In the genomic region with DNA sequence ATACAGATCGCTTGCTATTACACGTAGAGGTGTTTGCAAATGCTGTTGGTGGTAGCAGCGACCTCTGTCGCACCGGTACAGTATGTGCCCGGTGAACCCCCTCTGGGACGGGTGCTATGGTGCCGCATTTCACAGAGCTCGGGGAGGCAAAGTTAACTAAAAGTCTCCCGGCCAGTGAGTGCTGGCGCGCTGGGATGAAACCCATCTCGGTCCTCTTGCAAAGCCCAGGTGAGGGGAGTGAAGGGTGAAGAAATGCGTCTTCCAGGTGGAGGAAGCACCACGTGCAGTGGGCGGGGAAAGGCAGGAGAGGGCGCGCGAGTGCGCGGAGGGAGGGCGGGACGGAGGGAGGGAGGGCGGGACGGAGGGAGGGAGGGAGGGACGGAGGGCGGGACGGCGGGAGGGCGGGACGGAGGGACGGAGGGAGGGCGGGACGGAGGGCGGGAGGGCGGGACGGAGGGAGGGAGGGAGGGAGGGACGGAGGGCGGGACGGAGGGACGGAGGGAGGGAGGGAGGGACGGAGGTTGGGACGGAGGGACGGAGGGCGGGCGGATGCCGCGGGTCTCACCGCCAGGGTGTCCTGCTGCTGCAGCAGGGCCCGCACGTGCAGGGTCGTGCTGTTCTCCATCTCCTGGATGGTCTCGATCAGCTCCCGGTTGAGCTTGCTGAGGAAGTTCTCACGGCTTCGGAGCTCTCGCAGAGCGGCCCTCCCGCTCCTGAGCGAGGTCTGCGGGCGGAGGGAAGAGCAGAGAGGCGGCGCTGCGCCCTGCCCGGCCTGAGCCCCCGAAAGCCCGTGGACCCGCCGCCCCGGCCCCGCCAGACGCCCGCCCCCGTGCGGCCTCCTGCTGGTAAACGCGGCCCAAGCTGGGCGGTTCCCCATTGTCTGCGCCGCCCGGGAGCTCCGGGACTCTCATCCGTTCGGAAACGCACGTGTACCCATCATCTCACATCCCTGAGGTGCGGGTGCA, we compare ENCODE assay signal across 17 cellular contexts. TPM values are rescaled to one million over a fixed set of nuclear protein-coding genes. Genes with fewer than 3 reads are reported as not detected.
A peak's percentile ranks its signal among the peaks of the same experiment; 100 is the strongest.
DNase-seq lines count a peak whose midpoint lies in the region; ATAC-seq, FAIRE-seq and TF ChIP-seq lines count a peak whose summit lies in the region.
"Had no signal": no experiment of that assay in that cellular context is flagged by ENCODE, and none has a peak within 500 bp of the region (broad histone marks: within the 10 kb centered on the region; RNA-seq: fewer than 3 reads in every experiment).

No MANE protein-coding gene starts in this region.

- no peak overlapping the region for H2AK5ac ChIP-seq in H1 (ENCODE audit: low read depth, low read length)

- peak overlapping the region; percentile 58 for H3K4me3 Mint-ChIP-seq in stimulated activated memory B cell treated with anti-CD40 and anti-IgM and Interleukin-4, amounts not matched to agents 10 μg/mL and 1 μg/mL and 100 μg/mL, for 72 hours
- H3K4me3 Mint-ChIP-seq in activated CD4-positive, alpha-beta T cell treated with anti-CD3 and anti-CD28 coated beads, Interleukin-2, amount 10 ng/mL, durations not matched to agents 24 days and 14 days = no peak overlapping the region

- H3K4me2 ChIP-seq in H1 (ENCODE audit: insufficient read depth in 1 of 2, low read depth in 2 of 2, low read length in 2 of 2) = peak overlapping the region; percentile 65 to 68

- peaks cover 0 to 2% (median under 1%) of the 10 kb centered on the region in 4 experiments; a peak in 2 of 7 replicates for H3K27me3 ChIP-seq in H1 (replicated peaks in 1 of 4; ENCODE audit: control insufficient read depth in 3 of 4, extremely low read depth in 1 of 4, insufficient read depth in 3 of 4, low read length in 3 of 4)

- intact Hi-C loops in activated CD4-positive, alpha-beta T cell treated with anti-CD3 and anti-CD28 coated beads, Interleukin-2, amount 10 ng/mL, durations not matched to agents 24 days and 14 days (cut with micrococcal nuclease) = no loop called here
- intact Hi-C loops in posterior vena cava (cut with DNase I) = no loop called here

- no peaks in the 10 kb centered on the region for H3K79me2 ChIP-seq in H1 (ENCODE audit: control insufficient read depth in 1 of 2, insufficient read depth in 2 of 2, low read length in 2 of 2)

- no peaks in the 10 kb centered on the region; the same call in 1 of the 2 replicates for H3K23me2 ChIP-seq in H1 (ENCODE audit: low read depth, low read length)

- no peak overlapping the region for H3K23ac ChIP-seq in H1 (ENCODE audit: insufficient read length)

- CTCF ChIA-PET in RWPE1 (lab: Yijun Ruan, JAX) = interaction anchor here (0.6 to 1.8 kb wide), 3 partner anchors 13 to 155 kb away, joined by 4 to 19 read pairs (median 4); no protein-coding TSS in a partner anchor
- CTCF ChIA-PET in H1 (lab: Charles Lee; ENCODE audit: partially characterized antibody) = interaction anchor here (0.8 to 6.7 kb wide), 14 partner anchors 9 to 67 kb away, joined by 3 to 63 read pairs (median 6); no protein-coding TSS in a partner anchor

- H3K36me3 Mint-ChIP-seq in stimulated activated memory B cell treated with anti-CD40 and anti-IgM and Interleukin-4, amounts not matched to agents 10 μg/mL and 1 μg/mL and 100 μg/mL, for 72 hours = peaks cover 22% of the 10 kb centered on the region
- peaks cover 14% of the 10 kb centered on the region for H3K36me3 Mint-ChIP-seq in activated CD4-positive, alpha-beta T cell treated with anti-CD3 and anti-CD28 coated beads, Interleukin-2, amount 10 ng/mL, durations not matched to agents 24 days and 14 days (ENCODE audit: low read depth)

- peak overlapping the region; percentile 92; the same call in 1 of the 2 replicates for H4K8ac ChIP-seq in H1 (ENCODE audit: extremely low read depth, insufficient read depth, low read length)

- FAIRE-seq in H1 (lab: Jason Lieb, UNC) = no peak
- FAIRE-seq: GM19239, RCC 7860, TTC549 had no signal

- no peaks in the 10 kb centered on the region; the same call in 1 of the 2 replicates for H3K79me1 ChIP-seq in H1 (ENCODE audit: low read depth, low read length)

- H3K4ac ChIP-seq in H1 (replicated peaks; ENCODE audit: insufficient read length, low read depth, low read length) = no peak overlapping the region

- no peak overlapping the region for H4K5ac ChIP-seq in H1 (ENCODE audit: insufficient read length, low read depth, low read length)

- no peak overlapping the region for H4K91ac ChIP-seq in H1 (replicated peaks; ENCODE audit: insufficient read length, low read length)

- no peak overlapping the region for H2BK15ac ChIP-seq in H1 (ENCODE audit: low read length)

- WGBS in H1 (ENCODE audit: extremely low coverage in 1 of 2, insufficient coverage in 1 of 2, insufficient read length in 1 of 2, insufficient replicate concordance in 2 of 2, low coverage in 1 of 2, low lambda C conversion rate in 2 of 2, missing lambda C conversion rate in 1 of 2), 2 experiments = 33% methylated on average over 26 of the region's 88 CpGs; no CpG with 5 or more reads in 1 of the 2 experiments

- peaks cover 8 to 24% (median 15%) of the 10 kb centered on the region in 4 experiments; a peak in 7 of 8 replicates for H3K36me3 ChIP-seq in H1 (ENCODE audit: control insufficient read depth in 2 of 4, insufficient read depth in 4 of 4, low read length in 3 of 4)

- no peak overlapping the region; the same call in 1 of the 2 replicates for H2BK12ac ChIP-seq in H1 (ENCODE audit: low read depth, low read length)

- H3K27ac Mint-ChIP-seq in stimulated activated memory B cell treated with anti-CD40 and anti-IgM and Interleukin-4, amounts not matched to agents 10 μg/mL and 1 μg/mL and 100 μg/mL, for 72 hours = no peak overlapping the region
- no peak overlapping the region for H3K27ac Mint-ChIP-seq in activated CD4-positive, alpha-beta T cell treated with anti-CD3 and anti-CD28 coated beads, Interleukin-2, amount 10 ng/mL, durations not matched to agents 24 days and 14 days

- H2BK120ac ChIP-seq in H1 (replicated peaks; ENCODE audit: low read depth, low read length) = no peak overlapping the region

- H4K20me1 ChIP-seq in H1 (replicated peaks in 1 of 2; ENCODE audit: control insufficient read depth in 1 of 2, insufficient read depth in 2 of 2, low read length in 2 of 2) = peaks cover 2 to 9% of the 10 kb centered on the region in 2 experiments

- H3K9me3 ChIP-seq in H1 (ENCODE audit: insufficient read depth in 2 of 2, low read depth in 1 of 2, low read length in 1 of 2) = no peaks in the 10 kb centered on the region

- no peak overlapping the region for H3K56ac ChIP-seq in H1 (replicated peaks; ENCODE audit: insufficient read length, low read depth, low read length)

- no peak; a peak in 2 of 4 replicates for TF ChIP-seq RAD21 in H1 (IDR thresholded peaks at IDR 0.05 in 1 of 2, conservative IDR thresholded peaks at IDR 0.05 in 1 of 2; ENCODE audit: low read depth in 2 of 2, low read length in 2 of 2)

- H3K18ac ChIP-seq in H1 (ENCODE audit: extremely low read depth, low read length) = no peak overlapping the region; the same call in 1 of the 2 replicates

- DNase-seq in RWPE1 (ENCODE audit: low spot score) (peak; percentile 78), H1 (ENCODE audit: low read depth in 1 of 2, low spot score in 2 of 2) (peak in 1 of 2 experiments; percentile 61), iPS-NIHi11 (ENCODE audit: low spot score) (peak; percentile 55), NCI-H2171 treated with DMSO at 0.1 percent for 48 hours (lab: John Stamatoyannopoulos, UW) (no peak), posterior vena cava (ENCODE audit: low spot score) (no peak), RKO (ENCODE audit: low spot score) (no peak)
- DNase-seq in activated CD4-positive, alpha-beta T cell treated with anti-CD3 and anti-CD28 coated beads, Interleukin-2, amount 10 ng/mL, durations not matched to agents 24 days and 14 days = no peak
- DNase-seq: cerebellar nuclear complex; MV-4-11; NCI-H446 treated with DMSO at 0.1 percent for 48 hours; stimulated activated CD4-positive, alpha-beta T cell treated with anti-CD3 and anti-CD28 coated beads, Interleukin-12 subunit alpha, Interleukin-12 subunit beta, amount 100 ng/mL, for 4 hours had no signal

- peaks cover 5% of the 10 kb centered on the region for H3K4me1 Mint-ChIP-seq in stimulated activated memory B cell treated with anti-CD40 and anti-IgM and Interleukin-4, amounts not matched to agents 10 μg/mL and 1 μg/mL and 100 μg/mL, for 72 hours
- no peaks in the 10 kb centered on the region for H3K4me1 Mint-ChIP-seq in activated CD4-positive, alpha-beta T cell treated with anti-CD3 and anti-CD28 coated beads, Interleukin-2, amount 10 ng/mL, durations not matched to agents 24 days and 14 days

- POLR2A ChIA-PET in RWPE1 (lab: Yijun Ruan, JAX; ENCODE audit: low non-redundant PET) = no interaction called here
- POLR2A ChIA-PET in H1 (lab: Charles Lee; ENCODE audit: partially characterized antibody) = interaction anchor here (1.1 to 6.1 kb wide), 8 partner anchors 11 to 66 kb away, joined by 3 to 61 read pairs (median 8); a partner anchor contains a TSS

- TF ChIP-seq POLR2A in H1 (IDR thresholded peaks at IDR 0.05; ENCODE audit: control extremely low read depth in 1 of 2, low read depth in 2 of 2, low read length in 2 of 2) = no peak

- 0 out of 2 replicates have a peak overlapping the region, but pooled peaks have one; percentile 44 for H2BK5ac ChIP-seq in H1 (ENCODE audit: low read depth, low read length)

- H2AFZ ChIP-seq in H1 (ENCODE audit: low read length) = no peak overlapping the region

- peaks cover 2% of the 10 kb centered on the region for H3K9me3 Mint-ChIP-seq in stimulated activated memory B cell treated with anti-CD40 and anti-IgM and Interleukin-4, amounts not matched to agents 10 μg/mL and 1 μg/mL and 100 μg/mL, for 72 hours
- no peaks in the 10 kb centered on the region for H3K9me3 Mint-ChIP-seq in activated CD4-positive, alpha-beta T cell treated with anti-CD3 and anti-CD28 coated beads, Interleukin-2, amount 10 ng/mL, durations not matched to agents 24 days and 14 days

- H3K4me1 ChIP-seq in H1 (replicated peaks in 1 of 4; ENCODE audit: control insufficient read depth in 3 of 4, insufficient read depth in 4 of 4, low read length in 3 of 4) = peaks cover 0 to 4% (median 4%) of the 10 kb centered on the region in 4 experiments; a peak in 4 of 7 replicates

- H2BK20ac ChIP-seq in H1 (ENCODE audit: low read length) = 0 out of 2 replicates have a peak overlapping the region, but pooled peaks have one; percentile 82

- peak overlapping the region; percentile 68 for H3K27ac ChIP-seq in RWPE1
- no peak overlapping the region for H3K27ac ChIP-seq in H1 (ENCODE audit: low read depth, low read length)
- H3K27ac ChIP-seq: HL-60 had no signal

- H3K9ac ChIP-seq in H1 (replicated peaks in 1 of 4; ENCODE audit: extremely low read depth in 1 of 4, low read depth in 3 of 4, low read length in 3 of 4) = no peak overlapping the region; a peak in 1 of 7 replicates

- no peak for TF ChIP-seq EP300 in H1 (IDR thresholded peaks at IDR 0.05; ENCODE audit: borderline replicate concordance in 1 of 2, low read depth in 2 of 2, low read length in 2 of 2)

- peak; percentile 65 for TF ChIP-seq CTCF in RWPE1 (conservative IDR thresholded peaks at IDR 0.05; ENCODE audit: low read depth)
- TF ChIP-seq CTCF in H1 (IDR thresholded peaks at IDR 0.05; ENCODE audit: control extremely low read depth in 1 of 3, insufficient read depth in 1 of 3, low read depth in 1 of 3, low read length in 3 of 3) = peak in 2 of 3 experiments; percentile 51 to 63; a peak in 3 of 4 replicates

- H3K27me3 Mint-ChIP-seq in stimulated activated memory B cell treated with anti-CD40 and anti-IgM and Interleukin-4, amounts not matched to agents 10 μg/mL and 1 μg/mL and 100 μg/mL, for 72 hours = no peaks in the 10 kb centered on the region
- H3K27me3 Mint-ChIP-seq in activated CD4-positive, alpha-beta T cell treated with anti-CD3 and anti-CD28 coated beads, Interleukin-2, amount 10 ng/mL, durations not matched to agents 24 days and 14 days = no peaks in the 10 kb centered on the region

- H3K14ac ChIP-seq in H1 (ENCODE audit: insufficient read length) = no peak overlapping the region

- ATAC-seq in stimulated activated memory B cell treated with anti-CD40 and anti-IgM and Interleukin-4, amounts not matched to agents 10 μg/mL and 1 μg/mL and 100 μg/mL, for 72 hours = peak; percentile 60

- H3K4me3 ChIP-seq in H1 (ENCODE audit: extremely low read depth in 1 of 4, insufficient read depth in 2 of 4, low read depth in 3 of 4, low read length in 4 of 4) = peak overlapping the region; percentile 4 to 47 (median 20); a peak in 6 of 8 replicates

RNA-seq across cellular contexts. Expression of a gene that starts 11.7 kb away (rescaled TPM):
- total RNA-seq in H1 (2021; fragmentation: NEBNext Ultra II Directional; extraction: Animal tissue kit (Norgen Biotek cat#: 25700)) = 21.0 and 22.7 TPM in 2 replicates
- 19.2 and 19.3 TPM in 2 replicates for polyA plus RNA-seq in H1 (2011; rRNA removed)
- 21.3 TPM for polyA plus RNA-seq in H1 (2011; cell fraction: cytosol; rRNA removed)
- polyA plus RNA-seq in H1 (2011; cell fraction: nucleus; rRNA removed) = 22.3 TPM
- 20.5 to 28.5 TPM (median 26.2 TPM) in 4 replicates for polyA plus RNA-seq in H1 (2012, experiment 1 of 2)
- 20.8 TPM for polyA plus RNA-seq in H1 (2012, experiment 2 of 2)
- polyA plus RNA-seq in H1 (2013, experiment 1 of 2) = 23.3 TPM
- 22.8 TPM for polyA plus RNA-seq in H1 (2013, experiment 2 of 2)
- 9.5 and 10.5 TPM in 2 replicates for polyA minus RNA-seq in H1 (2011; rRNA and poly(A)+ RNA removed)
- 7.7 TPM for polyA minus RNA-seq in H1 (2011; cell fraction: cytosol; rRNA and poly(A)+ RNA removed)
- polyA minus RNA-seq in H1 (2011; cell fraction: nucleus; rRNA and poly(A)+ RNA removed) = 8.2 TPM
- 5.7 and 6.7 TPM in 2 replicates for total RNA-seq in activated CD4-positive, alpha-beta T cell treated with anti-CD3 and anti-CD28 coated beads, Interleukin-2, amount 10 ng/mL, durations not matched to agents 24 days and 14 days
- total RNA-seq in posterior vena cava = 1 to 10 TPM; 4.3 to 4.5 TPM

RNA-seq across cellular contexts. Expression of a gene that starts 18.5 kb away (rescaled TPM):
- 52.4 and 54.0 TPM in 2 replicates for total RNA-seq in H1 (2021; fragmentation: NEBNext Ultra II Directional; extraction: Animal tissue kit (Norgen Biotek cat#: 25700))
- 33.7 and 34.0 TPM in 2 replicates for polyA plus RNA-seq in H1 (2011; rRNA removed)
- 40.1 TPM for polyA plus RNA-seq in H1 (2011; cell fraction: cytosol; rRNA removed)
- 23.6 TPM for polyA plus RNA-seq in H1 (2011; cell fraction: nucleus; rRNA removed)
- polyA plus RNA-seq in H1 (2012, experiment 1 of 2) = 41.3 to 45.9 TPM (median 42.1 TPM) in 4 replicates
- polyA plus RNA-seq in H1 (2012, experiment 2 of 2) = 43.6 TPM
- polyA plus RNA-seq in H1 (2013, experiment 1 of 2) = 36.6 TPM
- polyA plus RNA-seq in H1 (2013, experiment 2 of 2) = 39.0 TPM
- 14.9 and 15.4 TPM in 2 replicates for polyA minus RNA-seq in H1 (2011; rRNA and poly(A)+ RNA removed)
- polyA minus RNA-seq in H1 (2011; cell fraction: cytosol; rRNA and poly(A)+ RNA removed) = 24.4 TPM
- polyA minus RNA-seq in H1 (2011; cell fraction: nucleus; rRNA and poly(A)+ RNA removed) = 13.9 TPM
- 23.7 and 24.6 TPM in 2 replicates for total RNA-seq in activated CD4-positive, alpha-beta T cell treated with anti-CD3 and anti-CD28 coated beads, Interleukin-2, amount 10 ng/mL, durations not matched to agents 24 days and 14 days
- total RNA-seq in posterior vena cava = 10 to 100 TPM; 10.1 to 10.9 TPM

RNA-seq across cellular contexts. Expression of a gene that starts 21.4 kb away (rescaled TPM):
- total RNA-seq in H1 (2021; fragmentation: NEBNext Ultra II Directional; extraction: Animal tissue kit (Norgen Biotek cat#: 25700)) = not detected in 2 replicates
- polyA plus RNA-seq in H1 (2011; rRNA removed) = not detected in 2 replicates
- polyA plus RNA-seq in H1 (2011; cell fraction: cytosol; rRNA removed) = not detected
- not detected for polyA plus RNA-seq in H1 (2011; cell fraction: nucleus; rRNA removed)
- polyA plus RNA-seq in H1 (2012, experiment 1 of 2) = not detected in 4 replicates
- not detected for polyA plus RNA-seq in H1 (2012, experiment 2 of 2)
- not detected for polyA plus RNA-seq in H1 (2013, experiment 1 of 2)
- not detected for polyA plus RNA-seq in H1 (2013, experiment 2 of 2)
- polyA minus RNA-seq in H1 (2011; rRNA and poly(A)+ RNA removed) = not detected in 2 replicates
- polyA minus RNA-seq in H1 (2011; cell fraction: cytosol; rRNA and poly(A)+ RNA removed) = not detected
- not detected for polyA minus RNA-seq in H1 (2011; cell fraction: nucleus; rRNA and poly(A)+ RNA removed)
- not detected in 2 replicates for total RNA-seq in activated CD4-positive, alpha-beta T cell treated with anti-CD3 and anti-CD28 coated beads, Interleukin-2, amount 10 ng/mL, durations not matched to agents 24 days and 14 days
- not detected for total RNA-seq in posterior vena cava
- total RNA-seq: myocyte had no signal

RNA-seq across cellular contexts. Expression of a gene that starts 46.5 kb away (rescaled TPM):
- total RNA-seq in H1 (2021; fragmentation: NEBNext Ultra II Directional; extraction: Animal tissue kit (Norgen Biotek cat#: 25700)) = 63.0 and 66.1 TPM in 2 replicates
- 6.4 and 14.4 TPM in 2 replicates for polyA plus RNA-seq in H1 (2011; rRNA removed)
- polyA plus RNA-seq in H1 (2011; cell fraction: cytosol; rRNA removed) = 9.3 TPM
- 20.6 TPM for polyA plus RNA-seq in H1 (2011; cell fraction: nucleus; rRNA removed)
- polyA plus RNA-seq in H1 (2012, experiment 1 of 2) = 28.3 to 39.1 TPM (median 34.8 TPM) in 4 replicates
- polyA plus RNA-seq in H1 (2012, experiment 2 of 2) = 27.6 TPM
- 34.1 TPM for polyA plus RNA-seq in H1 (2013, experiment 1 of 2)
- 34.4 TPM for polyA plus RNA-seq in H1 (2013, experiment 2 of 2)
- 2.9 and 6.2 TPM in 2 replicates for polyA minus RNA-seq in H1 (2011; rRNA and poly(A)+ RNA removed)
- 16.2 TPM for polyA minus RNA-seq in H1 (2011; cell fraction: cytosol; rRNA and poly(A)+ RNA removed)
- 11.5 TPM for polyA minus RNA-seq in H1 (2011; cell fraction: nucleus; rRNA and poly(A)+ RNA removed)
- 11.0 and 11.2 TPM in 2 replicates for total RNA-seq in activated CD4-positive, alpha-beta T cell treated with anti-CD3 and anti-CD28 coated beads, Interleukin-2, amount 10 ng/mL, durations not matched to agents 24 days and 14 days
- 1 to 10 TPM; 6.6 to 9.5 TPM for total RNA-seq in posterior vena cava

RNA-seq across cellular contexts. Expression of a gene that starts 51.8 kb away (rescaled TPM):
- not detected in 2 replicates for total RNA-seq in H1 (2021; fragmentation: NEBNext Ultra II Directional; extraction: Animal tissue kit (Norgen Biotek cat#: 25700))
- polyA plus RNA-seq in H1 (2011; rRNA removed) = not detected in 2 replicates
- polyA plus RNA-seq in H1 (2011; cell fraction: cytosol; rRNA removed) = not detected
- polyA plus RNA-seq in H1 (2011; cell fraction: nucleus; rRNA removed) = not detected
- not detected in 4 replicates for polyA plus RNA-seq in H1 (2012, experiment 1 of 2)
- polyA plus RNA-seq in H1 (2012, experiment 2 of 2) = not detected
- polyA plus RNA-seq in H1 (2013, experiment 1 of 2) = not detected
- polyA plus RNA-seq in H1 (2013, experiment 2 of 2) = not detected
- not detected in 2 replicates for polyA minus RNA-seq in H1 (2011; rRNA and poly(A)+ RNA removed)
- polyA minus RNA-seq in H1 (2011; cell fraction: cytosol; rRNA and poly(A)+ RNA removed) = not detected
- polyA minus RNA-seq in H1 (2011; cell fraction: nucleus; rRNA and poly(A)+ RNA removed) = not detected
- total RNA-seq in activated CD4-positive, alpha-beta T cell treated with anti-CD3 and anti-CD28 coated beads, Interleukin-2, amount 10 ng/mL, durations not matched to agents 24 days and 14 days = not detected in 2 replicates
- total RNA-seq in posterior vena cava = not detected
- total RNA-seq: myocyte had no signal

Comparison
In these comparisons a context has a peak if more than half of its experiments do, and no peak if none do; other contexts are left out.
1. DNase-seq: peak in RWPE1 (single experiment) and iPS-NIHi11 (single experiment); none in NCI-H2171 treated with DMSO at 0.1 percent for 48 hours (single experiment), activated CD4-positive, alpha-beta T cell treated with anti-CD3 and anti-CD28 coated beads, Interleukin-2, amount 10 ng/mL, durations not matched to agents 24 days and 14 days (single experiment), posterior vena cava (single experiment) and RKO (single experiment).